Comparison of ENCODE assay signal across 1 cellular context in genomic region chr3:120850326-120851295, GRCh38.
A peak's percentile ranks its signal among the peaks of the same experiment; 100 is the strongest.
TF ChIP-seq lines count a peak whose summit lies in the region.

No MANE protein-coding gene starts in this region.

TF ChIP-seq in HEK293, 187 proteins besides CTCF, POLR2A, EP300 and RAD21 (continued from another document):
- no peak for TF ChIP-seq PATZ1 (tag by site-specific recombination; IDR thresholded peaks at IDR 0.05)
- TF ChIP-seq PRDM4 (tag by site-specific recombination; IDR thresholded peaks at IDR 0.05) = peak; percentile 28; the same call in 1 of the 2 replicates
- TF ChIP-seq ZNF529 (tag by site-specific recombination; IDR thresholded peaks at IDR 0.05; ENCODE audit: insufficient replicate concordance) = no peak
- no peak for TF ChIP-seq ZNF629 (tag by site-specific recombination; IDR thresholded peaks at IDR 0.05)
- no peak for TF ChIP-seq ZNF16 (tag by site-specific recombination; IDR thresholded peaks at IDR 0.05; ENCODE audit: low read depth)
- no peak for TF ChIP-seq AEBP2 (tag by site-specific recombination; IDR thresholded peaks at IDR 0.05; ENCODE audit: borderline replicate concordance)
- peak; percentile 69; the same call in 1 of the 2 replicates for TF ChIP-seq ZNF449 (tag by site-specific recombination; IDR thresholded peaks at IDR 0.05)
